In the genomic region with DNA sequence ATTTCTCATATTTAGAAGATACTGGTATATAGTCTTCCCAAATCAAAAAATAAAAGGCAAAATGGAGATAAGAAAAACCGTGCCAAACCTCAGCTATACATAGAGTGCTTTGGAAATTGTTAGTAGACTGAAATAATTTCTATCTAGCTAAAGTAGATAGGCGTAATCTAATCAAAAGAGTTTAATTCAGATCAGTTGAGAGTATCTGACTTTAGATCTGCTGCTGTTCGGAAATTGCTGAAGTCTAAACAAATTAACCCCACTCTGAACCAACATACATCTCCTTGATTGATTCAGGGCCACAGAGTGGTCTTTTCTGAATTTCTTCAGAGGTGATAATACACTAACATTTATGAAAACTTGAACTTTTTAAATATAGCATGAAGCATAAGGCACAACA, we compare ENCODE assay signal across 21 cellular contexts. TPM values are rescaled to one million over a fixed set of nuclear protein-coding genes. Genes with fewer than 3 reads are reported as not detected.
DNase-seq lines count a peak whose midpoint lies in the region; FAIRE-seq and TF ChIP-seq lines count a peak whose summit lies in the region.
"Had no signal": no experiment of that assay in that cellular context is flagged by ENCODE, and none has a peak within 500 bp of the region (broad histone marks: within the 10 kb centered on the region; RNA-seq: fewer than 3 reads in every experiment).

No MANE protein-coding gene starts in this region.

- H3K4me1 Mint-ChIP-seq in chondrocyte (ENCODE audit: low read depth) = no peaks in the 10 kb centered on the region
- H3K4me1 Mint-ChIP-seq: CD8-positive, alpha-beta memory T cell; T-cell had no signal

- no peak overlapping the region for H3K4me3 ChIP-seq in adipocyte (ENCODE audit: low read length)
- no peak overlapping the region for H3K4me3 ChIP-seq in keratinocyte (ENCODE audit: control insufficient read depth in 2 of 3, extremely low read depth in 1 of 3, insufficient read depth in 2 of 3, low read depth in 1 of 3, low read length in 3 of 3)

- peak overlapping the region; percentile 42 for H3K4me2 ChIP-seq in keratinocyte (ENCODE audit: control insufficient read depth, extremely low read depth, insufficient read depth, low read depth, low read length)
- H3K4me2 ChIP-seq: KMS-11 had no signal

- H3K27me3 ChIP-seq in adipocyte (replicated peaks; ENCODE audit: control insufficient read depth, insufficient read depth, low read length) = no peaks in the 10 kb centered on the region
- no peaks in the 10 kb centered on the region for H3K27me3 ChIP-seq in keratinocyte (ENCODE audit: control insufficient read depth, extremely low read depth, insufficient read depth, low read length)

- H3K27ac ChIP-seq in keratinocyte (ENCODE audit: control insufficient read depth, insufficient read depth, low read length) (peak overlapping the region; percentile 27), temporal lobe (ENCODE audit: low read depth, low read length) (peak overlapping the region; percentile 24)
- H3K27ac ChIP-seq: C4-2B, KMS-11 had no signal

- H3K27ac Mint-ChIP-seq in chondrocyte (ENCODE audit: unreplicated experiment) = no peak overlapping the region
- H3K27ac Mint-ChIP-seq: CD8-positive, alpha-beta memory T cell; T-cell had no signal

- TF ChIP-seq POLR2A in erythroblast (IDR thresholded peaks at IDR 0.05; ENCODE audit: low read length) = no peak

- no peak overlapping the region for H2AFZ ChIP-seq in keratinocyte (ENCODE audit: control insufficient read depth, low read length)

- H3K9me3 ChIP-seq in adipocyte (ENCODE audit: control insufficient read depth, low read length) = no peaks in the 10 kb centered on the region
- H3K9me3 ChIP-seq in keratinocyte (ENCODE audit: control insufficient read depth, low read depth, low read length) = no peaks in the 10 kb centered on the region

- no peak for FAIRE-seq in keratinocyte (lab: Jason Lieb, UNC)
- FAIRE-seq: GM12892, GM19239, RCC 7860 had no signal

- DNase-seq in NCI-H82 treated with DMSO at 0.1 percent for 48 hours (lab: John Stamatoyannopoulos, UW; ENCODE audit: unreplicated experiment) (peak; percentile 97), adipocyte (ENCODE audit: low read depth) (no peak), keratinocyte (ENCODE audit: low read depth, low spot score) (no peak), erythroblast (lab: John Stamatoyannopoulos, UW) (no peak), NOMO-1 treated with dmso at 0.1 percent for 144 hours (lab: John Stamatoyannopoulos, UW; ENCODE audit: unreplicated experiment) (no peak), chondrocyte (ENCODE audit: low spot score) (no peak)
- DNase-seq: CD8-positive, alpha-beta memory T cell; DMS79; GDM1; NCI-H1048; NCI-H187; NCI-H345; OCI-M1; SIG-M5; T-cell had no signal

- H4K20me1 ChIP-seq in keratinocyte (ENCODE audit: control insufficient read depth, extremely low read depth, insufficient read depth, low read length) = no peaks in the 10 kb centered on the region

- no peaks in the 10 kb centered on the region for H3K9me1 ChIP-seq in keratinocyte (ENCODE audit: control insufficient read depth, extremely low read depth, insufficient read depth, low read length)

- no peak for TF ChIP-seq CTCF in keratinocyte (optimal IDR thresholded peaks at IDR 0.05 in 1 of 3, IDR thresholded peaks at IDR 0.05 in 1 of 3, conservative IDR thresholded peaks at IDR 0.05 in 1 of 3; ENCODE audit: extremely low read depth in 1 of 3, insufficient read depth in 2 of 3, low read length in 3 of 3)
- no peak for TF ChIP-seq CTCF in chondrocyte (IDR thresholded peaks at IDR 0.05)

- no peaks in the 10 kb centered on the region for H3K36me3 ChIP-seq in adipocyte (ENCODE audit: control insufficient read depth, insufficient read depth, low read length, severe bottlenecking)
- H3K36me3 ChIP-seq in keratinocyte (ENCODE audit: control insufficient read depth in 2 of 2, extremely low read depth in 1 of 2, insufficient read depth in 2 of 2, low read length in 2 of 2) = no peaks in the 10 kb centered on the region

- no peak overlapping the region for H3K4me3 Mint-ChIP-seq in chondrocyte (ENCODE audit: unreplicated experiment)
- H3K4me3 Mint-ChIP-seq: CD8-positive, alpha-beta memory T cell; T-cell had no signal

- H3K27me3 Mint-ChIP-seq in chondrocyte (ENCODE audit: low read depth) = no peaks in the 10 kb centered on the region

- H3K79me2 ChIP-seq in keratinocyte (ENCODE audit: control insufficient read depth, insufficient read depth, low read length) = no peaks in the 10 kb centered on the region

- dilution Hi-C loops in keratinocyte (cut with MboI; ENCODE audit: extremely low pct_ligation_motif_present, low sequenced_read_pairs) = no loop called here

- peak overlapping the region; percentile 49 for H3K9ac ChIP-seq in adipocyte (ENCODE audit: low read length)
- H3K9ac ChIP-seq in keratinocyte (ENCODE audit: control insufficient read depth, extremely low read depth, insufficient read depth, low read length) = no peak overlapping the region
- H3K9ac ChIP-seq: KMS-11 had no signal

- H3K36me3 Mint-ChIP-seq in chondrocyte (ENCODE audit: low read depth) = no peaks in the 10 kb centered on the region
- H3K36me3 Mint-ChIP-seq: CD8-positive, alpha-beta memory T cell; T-cell had no signal

- H3K9me3 Mint-ChIP-seq in chondrocyte (ENCODE audit: low read depth) = no peaks in the 10 kb centered on the region
- H3K9me3 Mint-ChIP-seq: CD8-positive, alpha-beta memory T cell; T-cell had no signal

- peaks cover 38% of the 10 kb centered on the region for H3K4me1 ChIP-seq in adipocyte (ENCODE audit: control insufficient read depth, insufficient read depth, low read length)
- H3K4me1 ChIP-seq in keratinocyte (ENCODE audit: control insufficient read depth, extremely low read depth, insufficient read depth, low read length) = peaks cover 30% of the 10 kb centered on the region

RNA-seq across cellular contexts. Expression of a gene that starts 40.1 kb away (rescaled TPM):
- 17.7 to 23.0 TPM (median 21.9 TPM) in 3 replicates for polyA plus RNA-seq in keratinocyte
- 16.6 TPM for polyA plus RNA-seq in keratinocyte (2011; ENCODE audit: low read depth)
- 16.3 and 30.8 TPM in 2 replicates for polyA plus RNA-seq in keratinocyte (2011; cell fraction: cytosol; rRNA removed)
- 10.3 and 13.0 TPM in 2 replicates for polyA plus RNA-seq in keratinocyte (2011; cell fraction: nucleus; rRNA removed)
- 19.0 and 19.9 TPM in 2 replicates for polyA plus RNA-seq in keratinocyte (2012; ENCODE audit: low replicate concordance)
- polyA minus RNA-seq in keratinocyte = 1.4 to 25.8 TPM (median 21.9 TPM) in 3 replicates
- 8.4 TPM for polyA minus RNA-seq in keratinocyte (2011; cell fraction: cytosol; rRNA and poly(A)+ RNA removed)
- polyA minus RNA-seq in keratinocyte (2011; cell fraction: nucleus; rRNA and poly(A)+ RNA removed) = 6.0 and 22.0 TPM in 2 replicates
- total RNA-seq in temporal lobe (42.0 TPM), chondrocyte (18.2 to 30.5 TPM (median 23.2 TPM) in 3 replicates)
